In the genomic region with DNA sequence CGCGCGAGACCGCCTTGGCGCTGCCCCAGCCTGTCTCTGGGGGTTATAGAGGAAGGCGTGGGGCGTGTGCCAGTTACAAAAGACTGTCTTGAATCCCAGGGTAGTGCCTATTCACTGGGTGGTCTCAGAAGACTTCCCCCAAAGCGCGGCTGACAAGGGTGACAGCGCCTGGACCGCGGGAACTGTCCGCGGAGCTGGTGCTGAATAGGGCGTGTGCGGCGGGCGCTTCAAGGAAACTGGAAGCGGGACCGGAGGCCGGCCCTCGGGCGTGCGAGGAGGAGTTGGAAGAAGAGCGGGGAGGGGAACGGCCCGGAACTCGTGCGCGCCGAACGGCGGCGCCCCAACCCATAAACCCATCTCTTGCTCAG, we compare ENCODE assay signal across 8 cellular contexts. TPM values are rescaled to one million over a fixed set of nuclear protein-coding genes. Genes with fewer than 3 reads are reported as not detected.
DNase-seq lines count a peak whose midpoint lies in the region; ATAC-seq and TF ChIP-seq lines count a peak whose summit lies in the region.

No MANE protein-coding gene starts in this region.

- no peaks in the 10 kb centered on the region for H3K36me3 ChIP-seq in right lobe of liver

- H3K27me3 Mint-ChIP-seq in chondrocyte (ENCODE audit: low read depth) = peaks cover 74% of the 10 kb centered on the region

- H3K4me3 ChIP-seq in right lobe of liver = no peak overlapping the region

- peaks cover 0 to 5% (median 0%) of the 10 kb centered on the region in 4 donors for H3K4me1 ChIP-seq in right lobe of liver

- TF ChIP-seq CTCF in chondrocyte (IDR thresholded peaks at IDR 0.05) = no peak
- TF ChIP-seq CTCF in right lobe of liver (IDR thresholded peaks at IDR 0.05) = no peak

- peak overlapping the region; percentile 61 for H3K4me3 Mint-ChIP-seq in chondrocyte (ENCODE audit: unreplicated experiment)

- TF ChIP-seq POLR2A in right lobe of liver (IDR thresholded peaks at IDR 0.05) = no peak

- H3K9me3 Mint-ChIP-seq in chondrocyte (ENCODE audit: low read depth) = no peaks in the 10 kb centered on the region

- H3K4me1 Mint-ChIP-seq in chondrocyte (ENCODE audit: low read depth) = peaks cover 3% of the 10 kb centered on the region

- no peak overlapping the region for H3K27ac Mint-ChIP-seq in chondrocyte (ENCODE audit: unreplicated experiment)

- DNase-seq in NCI-H748 (lab: John Stamatoyannopoulos, UW; ENCODE audit: unreplicated experiment) (peak; percentile 60), NCI-H748 treated with DMSO at 0.1 percent for 48 hours (lab: John Stamatoyannopoulos, UW) (no peak), T-helper 2 cell (peak; percentile 30 to 59 (median 38)), chondrocyte (ENCODE audit: low spot score) (peak; percentile 90), right lobe of liver (peak in 2 of 3 donors; percentile 54 to 62), stromal cell of bone marrow (ENCODE audit: low read depth) (peak; percentile 18), NCI-H526 treated with DMSO at 0.1 percent for 48 hours (lab: John Stamatoyannopoulos, UW) (no peak)

- H3K27me3 ChIP-seq in right lobe of liver = peaks cover 0 to 25% of the 10 kb centered on the region in 2 donors

- ATAC-seq in right lobe of liver (peak; percentile 51 to 83 (median 64)), HG03378 (IDR thresholded peaks at IDR 0.05; ENCODE audit: unreplicated experiment) (no peak)

- H3K36me3 Mint-ChIP-seq in chondrocyte (ENCODE audit: low read depth) = no peaks in the 10 kb centered on the region

- intact Hi-C loops in right lobe of liver (cut with DNase I) = no loop called here

- H3K27ac ChIP-seq in right lobe of liver = no peak overlapping the region

- WGBS in right lobe of liver (ENCODE audit: insufficient coverage, low coverage, low lambda C conversion rate, missing lambda C conversion rate) = 7% methylated on average over 29 of the region's 34 CpGs

- H3K9me3 ChIP-seq in right lobe of liver = no peaks in the 10 kb centered on the region

RNA-seq across cellular contexts. Expression of gene EGR4, which starts 2.3 kb away (rescaled TPM):
- total RNA-seq in chondrocyte = not detected in 3 replicates
- total RNA-seq in right lobe of liver = not detected

RNA-seq across cellular contexts. Expression of gene FBXO41, which starts 6.8 kb away (rescaled TPM):
- total RNA-seq in chondrocyte (1.6 to 4.0 TPM (median 3.6 TPM) in 3 replicates), right lobe of liver (under 1 TPM; 0.13 to 0.65 (median 0.38) TPM)

RNA-seq across cellular contexts. Expression of gene CCT7, which starts 57.0 kb away (rescaled TPM):
- total RNA-seq in chondrocyte (182 to 214 TPM (median 192 TPM) in 3 replicates), right lobe of liver (100 to 1,000 TPM in 3 of 6 experiments, 10 to 100 TPM in 3; 83.5 to 131 (median 99.4) TPM)

RNA-seq across cellular contexts. Expression of gene PRADC1, which starts 58.0 kb away (rescaled TPM):
- 21.7 to 32.4 TPM (median 23.0 TPM) in 3 replicates for total RNA-seq in chondrocyte
- 10 to 100 TPM; 17.8 to 26.1 (median 22.5) TPM for total RNA-seq in right lobe of liver

Comparison
In these comparisons a context has a peak if more than half of its experiments do, and no peak if none do; other contexts are left out.
1. DNase-seq: peak in NCI-H748 (single experiment), T-helper 2 cell (5 of 5), chondrocyte (single experiment), right lobe of liver (2 of 3) and stromal cell of bone marrow (single experiment); none in NCI-H748 treated with DMSO at 0.1 percent for 48 hours (single experiment) and NCI-H526 treated with DMSO at 0.1 percent for 48 hours (single experiment).